In genomic region chr17:60600490-60601431, GRCh38 we compare ENCODE assay signal across 8 cellular contexts. TPM values are rescaled to one million over a fixed set of nuclear protein-coding genes. Genes with fewer than 3 reads are reported as not detected.
DNase-seq lines count a peak whose midpoint lies in the region; TF ChIP-seq lines count a peak whose summit lies in the region.

No MANE protein-coding gene starts in this region.

- H3K4me1 ChIP-seq in SJSA1 (replicated peaks) (peaks cover 24% of the 10 kb centered on the region), testis (peaks cover 13% of the 10 kb centered on the region)

- no peak for TF ChIP-seq POLR2A in testis (IDR thresholded peaks at IDR 0.05)

- peak overlapping the region; percentile 82 for H3K4me3 ChIP-seq in SJSA1
- peak overlapping the region; percentile 81 to 94 for H3K4me3 ChIP-seq in testis

- H3K4me3 Mint-ChIP-seq in activated naive CD4-positive, alpha-beta T cell treated with anti-CD3 and anti-CD28 coated beads for 36 hours, result peak overlapping the region; percentile 93

- peak overlapping the region; percentile 92 for H3K27ac ChIP-seq in SJSA1
- peak overlapping the region; percentile 97 to 99 for H3K27ac ChIP-seq in testis

- peak; percentile 56 to 70 (median 65) for TF ChIP-seq CTCF in testis (IDR thresholded peaks at IDR 0.05)

- H3K36me3 ChIP-seq in SJSA1 (peaks cover 7% of the 10 kb centered on the region), testis (ENCODE audit: low read depth, missing control alignments) (no peaks in the 10 kb centered on the region)

- CTCF ChIA-PET in activated naive CD4-positive, alpha-beta T cell treated with anti-CD3 and anti-CD28 coated beads for 36 hours (lab: Charles Lee), result interaction anchor here (0.7 to 1.3 kb wide), 4 partner anchors 11 to 37 kb away, joined by 3 to 5 read pairs (median 4); no protein-coding TSS in a partner anchor

- H3K9me3 Mint-ChIP-seq in activated naive CD4-positive, alpha-beta T cell treated with anti-CD3 and anti-CD28 coated beads for 36 hours, result no peaks in the 10 kb centered on the region

- H3K36me3 Mint-ChIP-seq in activated naive CD4-positive, alpha-beta T cell treated with anti-CD3 and anti-CD28 coated beads for 36 hours (ENCODE audit: low read depth), result peaks cover 2% of the 10 kb centered on the region

- no peaks in the 10 kb centered on the region for H3K9me3 ChIP-seq in SJSA1 (replicated peaks)
- H3K9me3 ChIP-seq in testis, result no peaks in the 10 kb centered on the region

- WGBS in testis, 2 donors, result 0% methylated on average over 26 to 50 of the region's 69 CpGs

- no peaks in the 10 kb centered on the region for H3K27me3 Mint-ChIP-seq in activated naive CD4-positive, alpha-beta T cell treated with anti-CD3 and anti-CD28 coated beads for 36 hours (ENCODE audit: low read depth)

- peak overlapping the region; percentile 95 for H3K27ac Mint-ChIP-seq in activated naive CD4-positive, alpha-beta T cell treated with anti-CD3 and anti-CD28 coated beads for 36 hours

- peaks cover 36% of the 10 kb centered on the region for H3K4me1 Mint-ChIP-seq in activated naive CD4-positive, alpha-beta T cell treated with anti-CD3 and anti-CD28 coated beads for 36 hours (ENCODE audit: low read depth)

- H3K27me3 ChIP-seq in SJSA1 (replicated peaks) (no peaks in the 10 kb centered on the region), testis (no peaks in the 10 kb centered on the region)

- intact Hi-C loops in activated naive CD4-positive, alpha-beta T cell treated with anti-CD3 and anti-CD28 coated beads for 36 hours (cut with micrococcal nuclease), result loop anchor here (1.0 to 10.0 kb wide), 7 partner anchors 75 to 1445 kb away; partner anchors contain the start of genes BCAS3, PRR11, RPS6KB1 and SKA2
- intact Hi-C loops in testis (cut with DNase I; ENCODE audit: low total_unique reads), result no loop called here

- DNase-seq in DMS79 (lab: John Stamatoyannopoulos, UW) (peak; percentile 26), GOT3 (lab: John Stamatoyannopoulos, UW) (peak; percentile 16), LoVo (ENCODE audit: low spot score) (peak; percentile 83), SJSA1 (ENCODE audit: low read depth in 1 of 2, low spot score in 2 of 2) (peak; percentile 87 to 92), germinal center (ENCODE audit: low spot score) (peak; percentile 61), nucleus accumbens (lab: John Stamatoyannopoulos, UW) (peak in 51 of 56 donors; percentile 28 to 85 (median 61)), testis (peak; percentile 88)
- DNase-seq in activated naive CD4-positive, alpha-beta T cell treated with anti-CD3 and anti-CD28 coated beads for 36 hours, result peak; percentile 79

RNA-seq across cellular contexts. Expression of gene PPM1D, which starts 0.8 kb away (rescaled TPM):
- total RNA-seq in SJSA1 (2014; rRNA removed; shearing (Covaris generic)), result 15.1 and 17.8 TPM in 2 replicates
- 10 to 100 TPM; 11.8 to 13.1 TPM for total RNA-seq in activated naive CD4-positive, alpha-beta T cell treated with anti-CD3 and anti-CD28 coated beads for 36 hours
- 10 to 100 TPM; 31.5 to 34.9 TPM for total RNA-seq in testis
- polyA plus RNA-seq in testis (ENCODE audit: insufficient read depth, low read depth, low replicate concordance), result 40.7 TPM

Comparison
In these comparisons a context has a peak if more than half of its experiments do, and no peak if none do; other contexts are left out.
1. Peak in every context shown above with its lines: DNase-seq, H3K4me3 ChIP-seq and H3K27ac ChIP-seq.
2. DNase-seq: peak in every context shown above with its lines; median percentile 90 in SJSA1; 88 in testis; 83 in LoVo; 79 in activated naive CD4-positive, alpha-beta T cell treated with anti-CD3 and anti-CD28 coated beads for 36 hours; 61 in germinal center; 61 in nucleus accumbens; 26 in DMS79; 16 in GOT3.